In genomic region chrX:125577479-125577878, GRCh38 we compare ENCODE assay signal across 29 cellular contexts.
"Had no signal": no experiment of that assay in that cellular context is flagged by ENCODE, and none has a peak within 500 bp of the region (broad histone marks: within the 10 kb centered on the region; RNA-seq: fewer than 3 reads in every experiment).

No MANE protein-coding gene starts in this region.

- ATAC-seq: stimulated activated effector memory CD8-positive, alpha-beta T cell treated with anti-CD3 and anti-CD28 coated beads, Interleukin-12 subunit alpha, Interleukin-12 subunit beta, amount 100 ng/mL, for 72 hours; stimulated activated memory B cell treated with anti-CD40 and anti-IgM and Interleukin-4, amounts not matched to agents 10 μg/mL and 1 μg/mL and 100 μg/mL, for 72 hours; stimulated activated naive B cell treated with anti-CD40 and anti-IgM and Interleukin-4, amounts not matched to agents 10 μg/mL and 1 μg/mL and 100 μg/mL, for 72 hours; stimulated activated naive CD8-positive, alpha-beta T cell treated with anti-CD3 and anti-CD28 coated beads, Interleukin-15, amount 100 ng/mL, for 72 hours; stimulated activated naive CD8-positive, alpha-beta T cell treated with anti-CD3 and anti-CD28 coated beads, Interleukin-15, Interleukin-2, amounts not matched to agents 100 U/mL and 50 U/mL, for 24 hours; upper lobe of right lung had no signal

- H3K4me1 ChIP-seq: stomach, suprapubic skin, testis, thyroid gland, tibial artery, tibial nerve, transverse colon, upper lobe of left lung, upper lobe of right lung, uterus, vagina had no signal

- H3K9me3 Mint-ChIP-seq: stimulated activated effector memory CD8-positive, alpha-beta T cell treated with anti-CD3 and anti-CD28 coated beads, Interleukin-12 subunit alpha, Interleukin-12 subunit beta, amount 100 ng/mL, for 72 hours; stimulated activated naive CD8-positive, alpha-beta T cell treated with anti-CD3 and anti-CD28 coated beads, Interleukin-15, amount 100 ng/mL, for 72 hours; stimulated activated naive CD8-positive, alpha-beta T cell treated with anti-CD3 and anti-CD28 coated beads, Interleukin-15, Interleukin-2, amounts not matched to agents 100 ng/mL and 50 ng/mL, for 24 hours; type B pancreatic cell had no signal

- H3K36me3 Mint-ChIP-seq: stimulated activated effector memory CD8-positive, alpha-beta T cell treated with anti-CD3 and anti-CD28 coated beads, Interleukin-12 subunit alpha, Interleukin-12 subunit beta, amount 100 ng/mL, for 72 hours; stimulated activated memory B cell treated with anti-CD40 and anti-IgM and Interleukin-4, amounts not matched to agents 10 μg/mL and 1 μg/mL and 100 μg/mL, for 72 hours; stimulated activated naive B cell treated with anti-CD40 and anti-IgM and Interleukin-4, amounts not matched to agents 10 μg/mL and 1 μg/mL and 100 μg/mL, for 72 hours; type B pancreatic cell had no signal

- H3K36me3 ChIP-seq: stomach, suprapubic skin, thoracic aorta, thyroid gland, tibial artery, tibial nerve, transverse colon, upper lobe of left lung, upper lobe of right lung, uterus, vagina had no signal

- H3K4me3 Mint-ChIP-seq: stimulated activated effector memory CD8-positive, alpha-beta T cell treated with anti-CD3 and anti-CD28 coated beads, Interleukin-12 subunit alpha, Interleukin-12 subunit beta, amount 100 ng/mL, for 72 hours; stimulated activated memory B cell treated with anti-CD40 and anti-IgM and Interleukin-4, amounts not matched to agents 10 μg/mL and 1 μg/mL and 100 μg/mL, for 72 hours; stimulated activated naive B cell treated with anti-CD40 and anti-IgM and Interleukin-4, amounts not matched to agents 10 μg/mL and 1 μg/mL and 100 μg/mL, for 72 hours; stimulated activated naive CD8-positive, alpha-beta T cell treated with anti-CD3 and anti-CD28 coated beads, Interleukin-15, amount 100 ng/mL, for 72 hours; stimulated activated naive CD8-positive, alpha-beta T cell treated with anti-CD3 and anti-CD28 coated beads, Interleukin-15, Interleukin-2, amounts not matched to agents 100 ng/mL and 50 ng/mL, for 24 hours; type B pancreatic cell had no signal

- DNase-seq: stimulated activated CD4-positive, alpha-beta T cell treated with anti-CD3 and anti-CD28 coated beads, Interleukin-2, amount 100 ng/mL, for 48 hours; stimulated activated CD4-positive, alpha-beta T cell treated with anti-CD3 and anti-CD28 coated beads, Interleukin-4, amount 100 ng/mL, for 1 hour; stimulated activated CD4-positive, alpha-beta T cell treated with anti-CD3 and anti-CD28 coated beads, Interleukin-4, amount 100 ng/mL, for 24 hours; stimulated activated CD4-positive, alpha-beta T cell treated with anti-CD3 and anti-CD28 coated beads, Interleukin-4, amount 100 ng/mL, for 4 hours; stimulated activated CD8-positive, alpha-beta memory T cell treated with anti-CD3 and anti-CD28 coated beads, Interleukin-4, amount 100 ng/mL, for 48 hours; stimulated activated naive B cell treated with anti-CD40 and anti-IgM and Interleukin-4, amounts not matched to agents 10 μg/mL and 1 μg/mL and 100 μg/mL, for 72 hours; stimulated activated naive CD4-positive, alpha-beta T cell; stimulated activated naive CD4-positive, alpha-beta T cell treated with Interleukin-2 at 50 U/mL for 16 hours; stimulated activated naive CD8-positive, alpha-beta T cell treated with anti-CD3 and anti-CD28 coated beads, Interleukin-15, amount 100 ng/mL, for 72 hours; stimulated activated naive CD8-positive, alpha-beta T cell treated with anti-CD3 and anti-CD28 coated beads, Interleukin-15, Interleukin-2, amounts not matched to agents 100 U/mL and 50 U/mL, for 24 hours; stomach; substantia nigra; testis; thyroid gland; tibial artery; transverse colon; trophoblast cell; upper lobe of left lung; upper lobe of right lung; uterus had no signal

- H3K27ac Mint-ChIP-seq: stimulated activated effector memory CD8-positive, alpha-beta T cell treated with anti-CD3 and anti-CD28 coated beads, Interleukin-12 subunit alpha, Interleukin-12 subunit beta, amount 100 ng/mL, for 72 hours; stimulated activated memory B cell treated with anti-CD40 and anti-IgM and Interleukin-4, amounts not matched to agents 10 μg/mL and 1 μg/mL and 100 μg/mL, for 72 hours; stimulated activated naive B cell treated with anti-CD40 and anti-IgM and Interleukin-4, amounts not matched to agents 10 μg/mL and 1 μg/mL and 100 μg/mL, for 72 hours; stimulated activated naive CD8-positive, alpha-beta T cell treated with anti-CD3 and anti-CD28 coated beads, Interleukin-15, amount 100 ng/mL, for 72 hours; stimulated activated naive CD8-positive, alpha-beta T cell treated with anti-CD3 and anti-CD28 coated beads, Interleukin-15, Interleukin-2, amounts not matched to agents 100 ng/mL and 50 ng/mL, for 24 hours; type B pancreatic cell had no signal

- H3K27me3 Mint-ChIP-seq: stimulated activated memory B cell treated with anti-CD40 and anti-IgM and Interleukin-4, amounts not matched to agents 10 μg/mL and 1 μg/mL and 100 μg/mL, for 72 hours; stimulated activated naive B cell treated with anti-CD40 and anti-IgM and Interleukin-4, amounts not matched to agents 10 μg/mL and 1 μg/mL and 100 μg/mL, for 72 hours; stimulated activated naive CD8-positive, alpha-beta T cell treated with anti-CD3 and anti-CD28 coated beads, Interleukin-15, amount 100 ng/mL, for 72 hours; stimulated activated naive CD8-positive, alpha-beta T cell treated with anti-CD3 and anti-CD28 coated beads, Interleukin-15, Interleukin-2, amounts not matched to agents 100 ng/mL and 50 ng/mL, for 24 hours had no signal

- FAIRE-seq: urothelium cell line had no signal

- H3K27me3 ChIP-seq: stomach, suprapubic skin, testis, thyroid gland, tibial artery, tibial nerve, transverse colon, upper lobe of left lung, upper lobe of right lung, uterus, vagina had no signal

- H3K4me1 Mint-ChIP-seq: stimulated activated effector memory CD8-positive, alpha-beta T cell treated with anti-CD3 and anti-CD28 coated beads, Interleukin-12 subunit alpha, Interleukin-12 subunit beta, amount 100 ng/mL, for 72 hours; stimulated activated memory B cell treated with anti-CD40 and anti-IgM and Interleukin-4, amounts not matched to agents 10 μg/mL and 1 μg/mL and 100 μg/mL, for 72 hours; stimulated activated naive B cell treated with anti-CD40 and anti-IgM and Interleukin-4, amounts not matched to agents 10 μg/mL and 1 μg/mL and 100 μg/mL, for 72 hours; stimulated activated naive CD8-positive, alpha-beta T cell treated with anti-CD3 and anti-CD28 coated beads, Interleukin-15, amount 100 ng/mL, for 72 hours had no signal

- H3K27ac ChIP-seq: stomach, suprapubic skin, testis, thoracic aorta, thyroid gland, tibial artery, tibial nerve, transverse colon, upper lobe of left lung, upper lobe of right lung, uterus, vagina had no signal

- H3K9me3 ChIP-seq: stomach, suprapubic skin, testis, thoracic aorta, thyroid gland, tibial artery, tibial nerve, transverse colon, upper lobe of left lung, upper lobe of right lung, uterus, vagina had no signal

- H3K4me3 ChIP-seq: stomach, suprapubic skin, testis, thoracic aorta, thyroid gland, tibial artery, tibial nerve, transverse colon, upper lobe of left lung, upper lobe of right lung, uterus, vagina had no signal
